15 cellular contexts compared by ENCODE assay signal in genomic region chr12:6955462-6956331, GRCh38. TPM values are rescaled to one million over a fixed set of nuclear protein-coding genes. Genes with fewer than 3 reads are reported as not detected.
DNase-seq lines count a peak whose midpoint lies in the region; ATAC-seq, FAIRE-seq and TF ChIP-seq lines count a peak whose summit lies in the region.
"Had no signal": no experiment of that assay in that cellular context is flagged by ENCODE, and none has a peak within 500 bp of the region (broad histone marks: within the 10 kb centered on the region; RNA-seq: fewer than 3 reads in every experiment).

No MANE protein-coding gene starts in this region.

- no peaks in the 10 kb centered on the region for H3K27me3 Mint-ChIP-seq in activated CD4-positive, alpha-beta memory T cell treated with anti-CD3 and anti-CD28 coated beads for 36 hours
- no peaks in the 10 kb centered on the region for H3K27me3 Mint-ChIP-seq in naive B cell
- H3K27me3 Mint-ChIP-seq in endothelial cell (ENCODE audit: unreplicated experiment) = peaks cover 17% of the 10 kb centered on the region

- H3K4me1 ChIP-seq in left ventricle myocardium inferior (peaks cover 44% of the 10 kb centered on the region), right atrium auricular region (peaks cover 0 to 44% of the 10 kb centered on the region in 2 donors)

- intact Hi-C loops in left ventricle myocardium inferior (cut with micrococcal nuclease) = no loop called here
- intact Hi-C loops in activated CD4-positive, alpha-beta memory T cell treated with anti-CD3 and anti-CD28 coated beads for 36 hours (cut with micrococcal nuclease) = no loop called here

- H3K36me3 ChIP-seq in left ventricle myocardium inferior (no peaks in the 10 kb centered on the region), right atrium auricular region (no peaks in the 10 kb centered on the region)
- H3K36me3 ChIP-seq: ovary had no signal

- FAIRE-seq in urothelium cell line (lab: Jason Lieb, UNC) = peak; percentile 20

- peak overlapping the region; percentile 98 for H3K4me3 Mint-ChIP-seq in activated CD4-positive, alpha-beta memory T cell treated with anti-CD3 and anti-CD28 coated beads for 36 hours
- H3K4me3 Mint-ChIP-seq in naive B cell = peak overlapping the region; percentile 90 to 99 (median 98)
- H3K4me3 Mint-ChIP-seq in endothelial cell (ENCODE audit: unreplicated experiment) = no peak overlapping the region

- no peaks in the 10 kb centered on the region for H3K9me3 Mint-ChIP-seq in activated CD4-positive, alpha-beta memory T cell treated with anti-CD3 and anti-CD28 coated beads for 36 hours
- H3K9me3 Mint-ChIP-seq in naive B cell (no peaks in the 10 kb centered on the region), endothelial cell (ENCODE audit: unreplicated experiment) (no peaks in the 10 kb centered on the region)

- ATAC-seq in naive B cell (ENCODE audit: low read depth in 2 of 2) = no peak
- ATAC-seq: left colon had no signal

- no peak overlapping the region for H3K4me3 ChIP-seq in left ventricle myocardium inferior
- H3K4me3 ChIP-seq in right atrium auricular region = no peak overlapping the region
- H3K4me3 ChIP-seq: ovary had no signal

- H3K27ac ChIP-seq in left ventricle myocardium inferior (replicated peaks) (no peak overlapping the region), right atrium auricular region (no peak overlapping the region)
- H3K27ac ChIP-seq: ovary had no signal

- H3K27me3 ChIP-seq in left ventricle myocardium inferior (ENCODE audit: low read depth) = no peaks in the 10 kb centered on the region
- H3K27me3 ChIP-seq in right atrium auricular region = no peaks in the 10 kb centered on the region
- H3K27me3 ChIP-seq: ovary had no signal

- peaks cover 85% of the 10 kb centered on the region for H3K36me3 Mint-ChIP-seq in activated CD4-positive, alpha-beta memory T cell treated with anti-CD3 and anti-CD28 coated beads for 36 hours
- peaks cover 26 to 78% of the 10 kb centered on the region in 2 donors for H3K36me3 Mint-ChIP-seq in naive B cell
- H3K36me3 Mint-ChIP-seq in endothelial cell (ENCODE audit: low read depth, unreplicated experiment) = peaks cover 5% of the 10 kb centered on the region

- H3K27ac Mint-ChIP-seq in activated CD4-positive, alpha-beta memory T cell treated with anti-CD3 and anti-CD28 coated beads for 36 hours = peak overlapping the region; percentile 97
- peak overlapping the region in 5 of 6 donors; percentile 75 to 98 (median 90) for H3K27ac Mint-ChIP-seq in naive B cell
- H3K27ac Mint-ChIP-seq in endothelial cell (ENCODE audit: unreplicated experiment) = no peak overlapping the region

- H3K4me1 Mint-ChIP-seq in activated CD4-positive, alpha-beta memory T cell treated with anti-CD3 and anti-CD28 coated beads for 36 hours (ENCODE audit: low read depth) = peaks cover 71% of the 10 kb centered on the region
- H3K4me1 Mint-ChIP-seq in naive B cell = peaks cover 67 to 80% (median 71%) of the 10 kb centered on the region in 3 donors
- H3K4me1 Mint-ChIP-seq in endothelial cell (ENCODE audit: unreplicated experiment) = peaks cover 38% of the 10 kb centered on the region

- POLR2A ChIA-PET in activated CD4-positive, alpha-beta memory T cell treated with anti-CD3 and anti-CD28 coated beads for 36 hours (lab: Charles Lee) = interaction anchor here (0.6 to 13.2 kb wide), 3 partner anchors 8 to 103 kb away, joined by 3 to 507 read pairs (median 8); partner anchors contain the start of genes C12orf57, PTPN6 and RNU7-1

- DNase-seq in left ventricle myocardium inferior (peak; percentile 2), right atrium auricular region (ENCODE audit: low spot score) (no peak), naive B cell (no peak), urothelium cell line (ENCODE audit: low spot score) (no peak), endothelial cell (ENCODE audit: low spot score) (no peak), medulla oblongata (ENCODE audit: extremely low spot score) (no peak), HUDEP-2 (lab: John Stamatoyannopoulos, UW; ENCODE audit: unreplicated experiment in 76 of 76) (no peak)
- no peak for DNase-seq in activated CD4-positive, alpha-beta memory T cell treated with anti-CD3 and anti-CD28 coated beads for 36 hours
- DNase-seq: AML-193; stimulated activated CD4-positive, alpha-beta T cell treated with anti-CD3 and anti-CD28 coated beads, Interleukin-2, amount 100 ng/mL, for 48 hours; SW 1271 had no signal

- TF ChIP-seq CTCF in left ventricle myocardium inferior (IDR thresholded peaks at IDR 0.05; ENCODE audit: borderline replicate concordance) (no peak), right atrium auricular region (IDR thresholded peaks at IDR 0.05) (no peak), endothelial cell (IDR thresholded peaks at IDR 0.05; ENCODE audit: unreplicated experiment) (no peak)

- H3K9me3 ChIP-seq in left ventricle myocardium inferior (replicated peaks) (no peaks in the 10 kb centered on the region), right atrium auricular region (no peaks in the 10 kb centered on the region)
- H3K9me3 ChIP-seq: ovary had no signal

- CTCF ChIA-PET in activated CD4-positive, alpha-beta memory T cell treated with anti-CD3 and anti-CD28 coated beads for 36 hours (lab: Charles Lee) = interaction anchor here (1.0 to 15.9 kb wide), 5 partner anchors 5 to 83 kb away, joined by 3 to 586 read pairs (median 3); partner anchors contain the start of genes C12orf57, PTPN6 and RNU7-1

RNA-seq across cellular contexts. Expression of gene PTPN6, which starts 4.5 kb away (rescaled TPM):
- total RNA-seq in left ventricle myocardium inferior (6.7 TPM), right atrium auricular region (1 to 10 TPM; 3.7 to 7.5 TPM), endothelial cell (ENCODE audit: unreplicated experiment) (22.1 TPM)
- total RNA-seq in activated CD4-positive, alpha-beta memory T cell treated with anti-CD3 and anti-CD28 coated beads for 36 hours = 100 to 1,000 TPM; 321 to 324 TPM
- polyA plus RNA-seq in naive B cell (ENCODE audit: low read depth in 6 of 6) = 1,000 to 10,000 TPM in 1 of 6 donors, 100 to 1,000 TPM in 5; 398 to 1,059 (median 612) TPM

RNA-seq across cellular contexts. Expression of gene C12orf57, which starts 11.9 kb away (rescaled TPM):
- total RNA-seq in left ventricle myocardium inferior = 227 TPM
- total RNA-seq in right atrium auricular region = 100 to 1,000 TPM; 398 to 533 TPM
- total RNA-seq in activated CD4-positive, alpha-beta memory T cell treated with anti-CD3 and anti-CD28 coated beads for 36 hours = 100 to 1,000 TPM; 257 to 272 TPM
- 100 to 1,000 TPM; 126 to 211 (median 194) TPM for polyA plus RNA-seq in naive B cell (ENCODE audit: low read depth in 6 of 6)
- total RNA-seq in endothelial cell (ENCODE audit: unreplicated experiment) = 225 TPM

RNA-seq across cellular contexts. Expression of gene RNU7-1, which starts 12.1 kb away (rescaled TPM):
- total RNA-seq in left ventricle myocardium inferior (not detected), right atrium auricular region (not detected), endothelial cell (ENCODE audit: unreplicated experiment) (not detected)
- not detected for total RNA-seq in activated CD4-positive, alpha-beta memory T cell treated with anti-CD3 and anti-CD28 coated beads for 36 hours
- not detected for polyA plus RNA-seq in naive B cell (ENCODE audit: low read depth in 6 of 6)
- total RNA-seq: glomerular endothelial cell, left colon, M059J, ovary had no signal
- polyA plus RNA-seq: ovary had no signal

RNA-seq across cellular contexts. Expression of gene PHB2, which starts 14.8 kb away (rescaled TPM):
- 142 TPM for total RNA-seq in left ventricle myocardium inferior
- 100 to 1,000 TPM; 160 to 183 TPM for total RNA-seq in right atrium auricular region
- 100 to 1,000 TPM; 334 to 346 TPM for total RNA-seq in activated CD4-positive, alpha-beta memory T cell treated with anti-CD3 and anti-CD28 coated beads for 36 hours
- 100 to 1,000 TPM; 107 to 127 (median 114) TPM for polyA plus RNA-seq in naive B cell (ENCODE audit: low read depth in 6 of 6)
- total RNA-seq in endothelial cell (ENCODE audit: unreplicated experiment) = 288 TPM

RNA-seq across cellular contexts. Expression of gene EMG1, which starts 15.0 kb away (rescaled TPM):
- total RNA-seq in left ventricle myocardium inferior (44.3 TPM), right atrium auricular region (10 to 100 TPM; 16.5 to 28.4 TPM), endothelial cell (ENCODE audit: unreplicated experiment) (37.3 TPM)
- 10 to 100 TPM; 76.5 to 81.5 TPM for total RNA-seq in activated CD4-positive, alpha-beta memory T cell treated with anti-CD3 and anti-CD28 coated beads for 36 hours
- 10 to 100 TPM; 69.7 to 82.7 (median 80.4) TPM for polyA plus RNA-seq in naive B cell (ENCODE audit: low read depth in 6 of 6)

Comparison
In these comparisons a context has a peak if more than half of its experiments do, and no peak if none do; other contexts are left out.
1. RNA of gene PTPN6, which starts 4.5 kb away (total RNA-seq): 321 to 324 TPM in activated CD4-positive, alpha-beta memory T cell treated with anti-CD3 and anti-CD28 coated beads for 36 hours; 22.1 TPM in endothelial cell (single experiment), 3.7 to 7.5 TPM in right atrium auricular region and 6.7 TPM in left ventricle myocardium inferior (single experiment); every median in the first group is over 10 times any median in the second.